Comparison of ENCODE assay signal across 23 cellular contexts in the genomic region with DNA sequence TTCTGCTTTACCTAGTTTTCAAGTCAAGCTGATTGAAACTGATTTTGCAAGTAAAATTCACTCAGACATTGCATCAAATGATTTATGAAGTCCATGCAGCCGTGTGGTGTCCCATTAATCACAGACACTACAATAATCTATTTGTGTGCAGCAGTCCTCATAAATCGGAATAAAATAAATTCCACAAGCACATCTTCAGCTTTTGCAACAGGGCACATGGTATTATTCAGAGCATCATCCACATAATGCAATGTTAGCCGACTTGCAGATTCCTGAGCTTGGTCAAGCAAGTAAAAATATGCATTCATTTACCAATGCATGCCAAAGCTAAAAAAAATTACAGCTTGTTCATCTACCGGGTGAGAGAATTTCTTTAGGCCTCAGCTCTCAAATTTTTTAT. TPM values are rescaled to one million over a fixed set of nuclear protein-coding genes. Genes with fewer than 3 reads are reported as not detected.
DNase-seq lines count a peak whose midpoint lies in the region; ATAC-seq and TF ChIP-seq lines count a peak whose summit lies in the region.
"Had no signal": no experiment of that assay in that cellular context is flagged by ENCODE, and none has a peak within 500 bp of the region (broad histone marks: within the 10 kb centered on the region; RNA-seq: fewer than 3 reads in every experiment).

No MANE protein-coding gene starts in this region.

- H3K27ac Mint-ChIP-seq in HFFc6, result peak overlapping the region; percentile 77

- no peak overlapping the region for H3K9ac ChIP-seq in adipocyte (ENCODE audit: low read length)

- H3K36me3 ChIP-seq in adipocyte (ENCODE audit: control insufficient read depth, insufficient read depth, low read length, severe bottlenecking) (no peaks in the 10 kb centered on the region), kidney epithelial cell (ENCODE audit: control insufficient read depth, insufficient read depth, low read length) (no peaks in the 10 kb centered on the region), left ventricle myocardium inferior (no peaks in the 10 kb centered on the region), gastroesophageal sphincter (no peaks in the 10 kb centered on the region)
- H3K36me3 ChIP-seq: HAP-1, lower lobe of right lung, ovary, right lobe of liver, transverse colon had no signal

- H3K4me1 ChIP-seq in adipocyte (ENCODE audit: control insufficient read depth, insufficient read depth, low read length), result peaks cover 14% of the 10 kb centered on the region
- H3K4me1 ChIP-seq in left ventricle myocardium inferior, result no peaks in the 10 kb centered on the region
- H3K4me1 ChIP-seq in gastroesophageal sphincter, result no peaks in the 10 kb centered on the region
- H3K4me1 ChIP-seq: HAP-1, lower lobe of right lung, right lobe of liver, transverse colon had no signal

- H3K27ac ChIP-seq in left ventricle myocardium inferior (replicated peaks) (no peak overlapping the region), gastroesophageal sphincter (no peak overlapping the region)
- H3K27ac ChIP-seq: 22Rv1, C4-2B, lower lobe of right lung, ovary, right lobe of liver, transverse colon had no signal

- intact Hi-C loops in left ventricle myocardium inferior (cut with micrococcal nuclease), result no loop called here

- peaks cover 67% of the 10 kb centered on the region for H3K4me1 Mint-ChIP-seq in HFFc6 (ENCODE audit: low read depth)
- H3K4me1 Mint-ChIP-seq: naive B cell had no signal

- H3K4me3 ChIP-seq in adipocyte (ENCODE audit: low read length), result no peak overlapping the region
- no peak overlapping the region for H3K4me3 ChIP-seq in kidney epithelial cell (ENCODE audit: low read depth, low read length)
- H3K4me3 ChIP-seq in left ventricle myocardium inferior, result no peak overlapping the region
- no peak overlapping the region for H3K4me3 ChIP-seq in gastroesophageal sphincter
- H3K4me3 ChIP-seq: HAP-1, lower lobe of right lung, ovary, right lobe of liver, transverse colon had no signal

- no peaks in the 10 kb centered on the region for H3K9me3 Mint-ChIP-seq in HFFc6
- H3K9me3 Mint-ChIP-seq: naive B cell had no signal

- TF ChIP-seq EP300 in gastroesophageal sphincter (IDR thresholded peaks at IDR 0.05), result no peak

- H3K9me3 ChIP-seq in adipocyte (ENCODE audit: control insufficient read depth, low read length) (no peaks in the 10 kb centered on the region), left ventricle myocardium inferior (replicated peaks) (no peaks in the 10 kb centered on the region), gastroesophageal sphincter (no peaks in the 10 kb centered on the region)
- H3K9me3 ChIP-seq: HAP-1, lower lobe of right lung, ovary, right lobe of liver, transverse colon had no signal

- no peaks in the 10 kb centered on the region for H3K36me3 Mint-ChIP-seq in HFFc6 (ENCODE audit: low read depth)
- H3K36me3 Mint-ChIP-seq: naive B cell had no signal

- peak overlapping the region; percentile 53 for H3K4me3 Mint-ChIP-seq in HFFc6
- H3K4me3 Mint-ChIP-seq: naive B cell had no signal

- H3K27me3 ChIP-seq in adipocyte (replicated peaks; ENCODE audit: control insufficient read depth, insufficient read depth, low read length), result no peaks in the 10 kb centered on the region
- no peaks in the 10 kb centered on the region for H3K27me3 ChIP-seq in kidney epithelial cell (ENCODE audit: control insufficient read depth, insufficient read depth, low read length)
- H3K27me3 ChIP-seq in left ventricle myocardium inferior (ENCODE audit: low read depth), result peaks cover 9% of the 10 kb centered on the region
- H3K27me3 ChIP-seq in gastroesophageal sphincter, result no peaks in the 10 kb centered on the region
- H3K27me3 ChIP-seq: ovary, right lobe of liver, transverse colon had no signal

- TF ChIP-seq POLR2A in gastroesophageal sphincter (IDR thresholded peaks at IDR 0.05), result no peak

- DNase-seq in A172 (ENCODE audit: low spot score), result peak; percentile 53
- DNase-seq in HFFc6, result peak; percentile 50
- DNase-seq in adipocyte (ENCODE audit: low read depth), result peak; percentile 73
- peak; percentile 48 for DNase-seq in kidney epithelial cell (ENCODE audit: low read depth)
- DNase-seq in left ventricle myocardium inferior, result no peak
- no peak for DNase-seq in NOMO-1 (lab: John Stamatoyannopoulos, UW; ENCODE audit: unreplicated experiment in 2 of 2)
- no peak for DNase-seq in activated CD4-positive, CD25-positive, alpha-beta regulatory T cell treated with anti-CD3 and anti-CD28 coated beads, Interleukin-2, amount 50 U/mL, for 72 hours
- DNase-seq: activated CD4-positive, alpha-beta T cell treated with anti-CD3 and anti-CD28 coated beads for 48 hours; activated effector memory CD4-positive, alpha-beta T cell treated with Interleukin-2 at 50 U/mL for 16 hours; caudate nucleus; DMS153; glutamatergic neuron; lower lobe of right lung; naive B cell; NCI-H187; ovary; right lobe of liver; stimulated activated naive CD4-positive, alpha-beta T cell treated with Interleukin-2 at 50 U/mL for 16 hours; transverse colon had no signal

- 39 to 50% methylated on average over 4 of the region's 4 CpGs for WGBS in gastroesophageal sphincter (ENCODE audit: low coverage in 1 of 2), 2 donors

- no peak for TF ChIP-seq CTCF in HFFc6 (IDR thresholded peaks at IDR 0.05)
- no peak for TF ChIP-seq CTCF in kidney epithelial cell (IDR thresholded peaks at IDR 0.05; ENCODE audit: insufficient read depth, low read length, poor library complexity, severe bottlenecking)
- TF ChIP-seq CTCF in left ventricle myocardium inferior (IDR thresholded peaks at IDR 0.05; ENCODE audit: borderline replicate concordance), result no peak
- TF ChIP-seq CTCF in gastroesophageal sphincter (IDR thresholded peaks at IDR 0.05), result no peak

- H3K27me3 Mint-ChIP-seq in HFFc6 (ENCODE audit: insufficient read depth), result no peaks in the 10 kb centered on the region; the same call in 1 of the 2 replicates

- ATAC-seq in gastroesophageal sphincter, result no peak
- ATAC-seq: lower lobe of right lung, right lobe of liver had no signal

RNA-seq across cellular contexts. Expression of a gene that starts 15.8 kb away (rescaled TPM):
- 395 and 406 TPM in 2 replicates for total RNA-seq in A172 (2014; rRNA removed; shearing (Covaris generic))
- total RNA-seq in HFFc6 (2021; fragmentation: NEBNext Ultra II Directional; extraction: Animal tissue kit (Norgen Biotek cat#: 25700)), result 100 to 1,000 TPM; 731 to 946 (median 839) TPM
- total RNA-seq in kidney epithelial cell (103 and 145 TPM in 2 replicates), left ventricle myocardium inferior (45.6 TPM), gastroesophageal sphincter (100 to 1,000 TPM; 150 to 342 (median 203) TPM)

Comparison
In these comparisons a context has a peak if more than half of its experiments do, and no peak if none do; other contexts are left out.
1. DNase-seq: peak in A172 (single experiment), HFFc6 (single experiment), adipocyte (single experiment) and kidney epithelial cell (single experiment); none in left ventricle myocardium inferior (single experiment), NOMO-1 (0 of 2) and activated CD4-positive, CD25-positive, alpha-beta regulatory T cell treated with anti-CD3 and anti-CD28 coated beads, Interleukin-2, amount 50 U/mL, for 72 hours (single experiment).